Comparison of ENCODE assay signal across 35 cellular contexts in genomic region chr1:178461676-178462075, GRCh38. TPM values are rescaled to one million over a fixed set of nuclear protein-coding genes. Genes with fewer than 3 reads are reported as not detected.
DNase-seq lines count a peak whose midpoint lies in the region; TF ChIP-seq lines count a peak whose summit lies in the region.
"Had no signal": no experiment of that assay in that cellular context is flagged by ENCODE, and none has a peak within 500 bp of the region (broad histone marks: within the 10 kb centered on the region; RNA-seq: fewer than 3 reads in every experiment).

No MANE protein-coding gene starts in this region.

- no peak overlapping the region for H3K14ac ChIP-seq in mesenchymal stem cell (ENCODE audit: low read length in 2 of 2)

- peak overlapping the region; percentile 78 for H3K27ac ChIP-seq in SK-N-MC
- H3K27ac ChIP-seq in epithelial cell of prostate, result peak overlapping the region; percentile 58
- no peak overlapping the region for H3K27ac ChIP-seq in mesenchymal stem cell (ENCODE audit: low read length, poor library complexity, severe bottlenecking)
- no peak overlapping the region for H3K27ac ChIP-seq in substantia nigra (ENCODE audit: low read depth, low read length, poor library complexity, severe bottlenecking)
- H3K27ac ChIP-seq: C4-2B, cardiac muscle cell, colonic mucosa, heart left ventricle, Peyer's patch had no signal

- no peak overlapping the region for H2BK5ac ChIP-seq in mesenchymal stem cell (ENCODE audit: low read depth, low read length, poor library complexity, severe bottlenecking)

- no peak overlapping the region for H3K4me3 Mint-ChIP-seq in Calu3 (ENCODE audit: low read depth, unreplicated experiment)
- H3K4me3 Mint-ChIP-seq: activated CD8-positive, alpha-beta T cell treated with anti-CD3 and anti-CD28 coated beads, Interleukin-2, amount 10 ng/mL, durations not matched to agents 7 days and 5 days; natural killer cell; stimulated activated effector memory CD8-positive, alpha-beta T cell treated with anti-CD3 and anti-CD28 coated beads, Interleukin-12 subunit alpha, Interleukin-12 subunit beta, amount 100 ng/mL, for 72 hours had no signal

- peaks cover 5% of the 10 kb centered on the region for H3K79me1 ChIP-seq in mesenchymal stem cell (replicated peaks; ENCODE audit: low read length, poor library complexity, severe bottlenecking)

- no TSS peak for BruUV-seq in Calu3 (replicated peaks; lab: Mats Ljungman, UMichigan)

- DNase-seq in Calu3 (no peak), SK-N-MC (ENCODE audit: low read depth, low spot score) (no peak), epithelial cell of prostate (ENCODE audit: low read depth, low spot score) (peak; percentile 55), mesenchymal stem cell (peak; percentile 34), NCI-H82 (lab: John Stamatoyannopoulos, UW) (no peak), substantia nigra (lab: John Stamatoyannopoulos, UW) (no peak), GM19240 (ENCODE audit: insufficient read length, low spot score) (no peak), amygdala (lab: John Stamatoyannopoulos, UW) (no peak)
- DNase-seq: 8988T; activated CD8-positive, alpha-beta T cell treated with anti-CD3 and anti-CD28 coated beads, Interleukin-2, amount 10 ng/mL, durations not matched to agents 7 days and 5 days; colonic mucosa; COR-L47; effector CD4-positive, alpha-beta T cell; erythroblast; heart left ventricle; mucosa of descending colon; natural killer cell; NCI-H1436 treated with DMSO at 0.1 percent for 48 hours; NCI-H2107; NCI-H345; Peyer's patch; SIG-M5; SW 1271; trophoblast cell had no signal

- H3K9me3 ChIP-seq in SK-N-MC (ENCODE audit: low read depth, low read length) (no peaks in the 10 kb centered on the region), mesenchymal stem cell (ENCODE audit: control insufficient read depth, low read length) (no peaks in the 10 kb centered on the region)
- H3K9me3 ChIP-seq: colonic mucosa, heart left ventricle, mucosa of descending colon, Peyer's patch had no signal

- no peak overlapping the region for H2AK5ac ChIP-seq in mesenchymal stem cell (ENCODE audit: low read length, severe bottlenecking)

- no peak overlapping the region for H3K4ac ChIP-seq in mesenchymal stem cell (ENCODE audit: low read depth in 1 of 2, low read length in 2 of 2)

- H3K23ac ChIP-seq in mesenchymal stem cell (ENCODE audit: low read length in 2 of 2), result no peak overlapping the region

- peaks cover 9% of the 10 kb centered on the region for H3K4me1 Mint-ChIP-seq in Calu3 (ENCODE audit: low read depth, unreplicated experiment)
- H3K4me1 Mint-ChIP-seq: natural killer cell; stimulated activated effector memory CD8-positive, alpha-beta T cell treated with anti-CD3 and anti-CD28 coated beads, Interleukin-12 subunit alpha, Interleukin-12 subunit beta, amount 100 ng/mL, for 72 hours had no signal

- intact Hi-C loops in Calu3 (cut with micrococcal nuclease; ENCODE audit: unreplicated experiment), result loop anchor here (5.0 kb wide), 1 partner anchor 149 kb away; no protein-coding TSS in a partner anchor

- WGBS in mesenchymal stem cell, result 80% methylated on average over 4 of the region's 4 CpGs

- no peaks in the 10 kb centered on the region for H3K36me3 Mint-ChIP-seq in Calu3 (ENCODE audit: insufficient read depth, unreplicated experiment)
- H3K36me3 Mint-ChIP-seq: activated naive CD4-positive, alpha-beta T cell treated with anti-CD3 and anti-CD28 coated beads, Interleukin-2, amount 50 U/mL, for 72 hours; natural killer cell; stimulated activated effector memory CD8-positive, alpha-beta T cell treated with anti-CD3 and anti-CD28 coated beads, Interleukin-12 subunit alpha, Interleukin-12 subunit beta, amount 100 ng/mL, for 72 hours had no signal

- no peaks in the 10 kb centered on the region for H3K9me3 Mint-ChIP-seq in Calu3 (ENCODE audit: low read depth, unreplicated experiment)
- H3K9me3 Mint-ChIP-seq: activated naive CD4-positive, alpha-beta T cell treated with anti-CD3 and anti-CD28 coated beads, Interleukin-2, amount 50 U/mL, for 72 hours; activated T-helper 2 cell treated with anti-CD3 and anti-CD28 coated beads, Interferon-gamma antibody, Interleukin-2, Interleukin-4, amounts not matched to agents 10 μg/mL and 5 μg/mL and 100 μg/mL, durations not matched to agents 14 hours and 24 hours and 36 hours; natural killer cell; stimulated activated effector memory CD8-positive, alpha-beta T cell treated with anti-CD3 and anti-CD28 coated beads, Interleukin-12 subunit alpha, Interleukin-12 subunit beta, amount 100 ng/mL, for 72 hours had no signal

- no peak overlapping the region for H4K8ac ChIP-seq in mesenchymal stem cell (ENCODE audit: low read length)

- H3K27me3 Mint-ChIP-seq in Calu3 (ENCODE audit: unreplicated experiment), result no peaks in the 10 kb centered on the region

- H3K27me3 ChIP-seq in mesenchymal stem cell (ENCODE audit: control insufficient read depth in 1 of 2, insufficient read depth in 1 of 2, low read length in 2 of 2), result no peaks in the 10 kb centered on the region
- H3K27me3 ChIP-seq: cardiac muscle cell, colonic mucosa, heart left ventricle, Peyer's patch had no signal

- H3K36me3 ChIP-seq in SK-N-MC (ENCODE audit: insufficient read depth, low read length) (no peaks in the 10 kb centered on the region; the same call in 1 of the 2 replicates), mesenchymal stem cell (ENCODE audit: control insufficient read depth in 1 of 2, insufficient read depth in 2 of 2, low read depth in 1 of 2, low read length in 2 of 2) (peaks cover 12 to 46% of the 10 kb centered on the region in 2 experiments)
- H3K36me3 ChIP-seq: colonic mucosa had no signal

- no peak for TF ChIP-seq CTCF in Calu3 (IDR thresholded peaks at IDR 0.05; ENCODE audit: unreplicated experiment)

- H2BK120ac ChIP-seq in mesenchymal stem cell (ENCODE audit: low read depth, low read length), result no peak overlapping the region

- CTCF ChIA-PET in Calu3 (lab: Charles Lee), result interaction anchor here (0.5 kb wide), 1 partner anchor 81 kb away, joined by 5 read pairs; no protein-coding TSS in a partner anchor

- no peak overlapping the region for H2BK12ac ChIP-seq in mesenchymal stem cell (ENCODE audit: low read length in 2 of 2)

- H3K27ac Mint-ChIP-seq in Calu3 (ENCODE audit: unreplicated experiment), result peak overlapping the region; percentile 36
- H3K27ac Mint-ChIP-seq: activated CD8-positive, alpha-beta T cell treated with anti-CD3 and anti-CD28 coated beads, Interleukin-2, amount 10 ng/mL, durations not matched to agents 7 days and 5 days; activated naive CD4-positive, alpha-beta T cell treated with anti-CD3 and anti-CD28 coated beads, Interleukin-2, amount 50 U/mL, for 72 hours; activated T-helper 2 cell treated with anti-CD3 and anti-CD28 coated beads, Interferon-gamma antibody, Interleukin-2, Interleukin-4, amounts not matched to agents 10 μg/mL and 5 μg/mL and 100 μg/mL, durations not matched to agents 14 hours and 24 hours and 36 hours; natural killer cell; stimulated activated effector memory CD8-positive, alpha-beta T cell treated with anti-CD3 and anti-CD28 coated beads, Interleukin-12 subunit alpha, Interleukin-12 subunit beta, amount 100 ng/mL, for 72 hours had no signal

- no peak overlapping the region for H2AFZ ChIP-seq in mesenchymal stem cell (ENCODE audit: low read depth, low read length)

- no peak overlapping the region for H3K4me2 ChIP-seq in mesenchymal stem cell (ENCODE audit: low read length, poor library complexity, severe bottlenecking)

- peak overlapping the region; percentile 3 for H3K9ac ChIP-seq in SK-N-MC (ENCODE audit: insufficient read length)
- no peak overlapping the region for H3K9ac ChIP-seq in mesenchymal stem cell (ENCODE audit: low read length)

- no peak overlapping the region for H4K91ac ChIP-seq in mesenchymal stem cell (ENCODE audit: low read length)

- H3K18ac ChIP-seq in mesenchymal stem cell (ENCODE audit: low read depth in 1 of 2, low read length in 2 of 2), result no peak overlapping the region

- H3K4me3 ChIP-seq in SK-N-MC (no peak overlapping the region), mesenchymal stem cell (ENCODE audit: insufficient read depth in 1 of 2, low read depth in 1 of 2, low read length in 2 of 2) (no peak overlapping the region)
- H3K4me3 ChIP-seq: cardiac muscle cell, colonic mucosa, heart left ventricle, mucosa of descending colon, Peyer's patch had no signal

- H2BK15ac ChIP-seq in mesenchymal stem cell (ENCODE audit: low read depth, poor library complexity, severe bottlenecking), result no peak overlapping the region

- H3K4me1 ChIP-seq in mesenchymal stem cell (ENCODE audit: control insufficient read depth, insufficient read depth, low read depth, low read length), result peaks cover 2% of the 10 kb centered on the region
- H3K4me1 ChIP-seq: colonic mucosa, Peyer's patch had no signal

RNA-seq across cellular contexts. Expression of gene CLEC20A, which starts 35.1 kb away (rescaled TPM):
- not detected in 2 replicates for total RNA-seq in Calu3 (2022)
- not detected for polyA plus RNA-seq in mesenchymal stem cell (2013, experiment 1 of 2)
- not detected for polyA plus RNA-seq in mesenchymal stem cell (2013, experiment 2 of 2)
- total RNA-seq: activated CD8-positive, alpha-beta T cell treated with anti-CD3 and anti-CD28 coated beads, Interleukin-2, amount 10 ng/mL, durations not matched to agents 7 days and 5 days; activated naive CD4-positive, alpha-beta T cell treated with anti-CD3 and anti-CD28 coated beads, Interleukin-2, amount 50 U/mL, for 72 hours; activated T-helper 2 cell treated with anti-CD3 and anti-CD28 coated beads, Interferon-gamma antibody, Interleukin-2, Interleukin-4, amounts not matched to agents 10 μg/mL and 5 μg/mL and 100 μg/mL, durations not matched to agents 14 hours and 24 hours and 36 hours; cardiac muscle cell; colonic mucosa; Daoy; H4; kidney epithelial cell; lower leg skin; mucosa of descending colon; natural killer cell; omental fat pad; Peyer's patch; pulmonary artery endothelial cell had no signal
- polyA plus RNA-seq: cardiac muscle cell, heart left ventricle had no signal

RNA-seq across cellular contexts. Expression of gene TEX35, which starts 51.2 kb away (rescaled TPM):
- not detected in 2 replicates for total RNA-seq in Calu3 (2022)
- polyA plus RNA-seq in mesenchymal stem cell (2013, experiment 1 of 2), result not detected
- polyA plus RNA-seq in mesenchymal stem cell (2013, experiment 2 of 2), result not detected
- total RNA-seq: activated CD8-positive, alpha-beta T cell treated with anti-CD3 and anti-CD28 coated beads, Interleukin-2, amount 10 ng/mL, durations not matched to agents 7 days and 5 days; activated naive CD4-positive, alpha-beta T cell treated with anti-CD3 and anti-CD28 coated beads, Interleukin-2, amount 50 U/mL, for 72 hours; activated T-helper 2 cell treated with anti-CD3 and anti-CD28 coated beads, Interferon-gamma antibody, Interleukin-2, Interleukin-4, amounts not matched to agents 10 μg/mL and 5 μg/mL and 100 μg/mL, durations not matched to agents 14 hours and 24 hours and 36 hours; cardiac muscle cell; colonic mucosa; Daoy; H4; heart left ventricle; kidney epithelial cell; mucosa of descending colon; natural killer cell; omental fat pad; Peyer's patch; pulmonary artery endothelial cell had no signal
- polyA plus RNA-seq: cardiac muscle cell, heart left ventricle had no signal

Comparison
In these comparisons a context has a peak if more than half of its experiments do, and no peak if none do; other contexts are left out.
1. DNase-seq: peak in epithelial cell of prostate (single experiment) and mesenchymal stem cell (single experiment); none in Calu3 (single experiment), SK-N-MC (single experiment), NCI-H82 (single experiment), substantia nigra (0 of 49), GM19240 (single experiment) and amygdala (0 of 56).
2. H3K27ac ChIP-seq: peak in SK-N-MC (single experiment) and epithelial cell of prostate (single experiment); none in mesenchymal stem cell (single experiment) and substantia nigra (single experiment).